Comparison of ENCODE assay signal across 19 cellular contexts in the genomic region with DNA sequence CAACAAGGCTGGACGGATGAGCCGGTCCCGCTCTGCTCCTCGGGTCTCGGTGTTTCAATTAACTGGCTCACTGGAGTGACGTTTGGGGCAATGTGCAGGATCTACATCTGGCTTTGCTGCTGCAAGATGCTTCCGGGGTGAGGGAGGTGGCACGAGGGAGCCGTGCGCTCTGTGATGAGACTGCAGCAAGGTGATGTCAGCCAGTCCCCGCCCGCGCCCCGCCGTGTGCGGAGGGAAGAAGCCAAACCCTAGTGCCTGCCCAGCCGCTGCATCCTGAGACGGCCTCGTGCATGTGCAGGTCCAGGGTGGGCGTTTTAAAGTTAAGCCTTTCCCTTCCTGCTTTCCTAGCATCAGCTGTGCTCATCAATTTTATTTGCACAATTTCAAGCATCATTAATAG. TPM values are rescaled to one million over a fixed set of nuclear protein-coding genes. Genes with fewer than 3 reads are reported as not detected.
DNase-seq lines count a peak whose midpoint lies in the region; TF ChIP-seq lines count a peak whose summit lies in the region.
"Had no signal": no experiment of that assay in that cellular context is flagged by ENCODE, and none has a peak within 500 bp of the region (broad histone marks: within the 10 kb centered on the region; RNA-seq: fewer than 3 reads in every experiment).

No MANE protein-coding gene starts in this region.

- TF ChIP-seq CTCF in dorsolateral prefrontal cortex (IDR thresholded peaks at IDR 0.05 in 54 of 56, conservative IDR thresholded peaks at IDR 0.05 in 2 of 56; ENCODE audit: low read depth in 1 of 56, partially characterized antibody in 56 of 56) = no peak
- TF ChIP-seq CTCF in hepatocyte (IDR thresholded peaks at IDR 0.05; ENCODE audit: poor library complexity) = no peak

- H3K9me2 ChIP-seq in hepatocyte (replicated peaks; ENCODE audit: insufficient read depth) = no peaks in the 10 kb centered on the region
- H3K9me2 ChIP-seq: SK-N-SH had no signal

- H4K20me1 ChIP-seq in hepatocyte (ENCODE audit: insufficient read depth, poor library complexity, severe bottlenecking) = no peaks in the 10 kb centered on the region

- H3K4me2 ChIP-seq in hepatocyte = no peak overlapping the region
- H3K4me2 ChIP-seq: BLaER1 treated with 17β-estradiol and CSF1 and Interleukin-3, amounts not matched to agents 10 nM and 100 nM; KMS-11; SK-N-SH had no signal

- DNase-seq in DMS53 (lab: John Stamatoyannopoulos, UW) (peak; percentile 31), DMS53 treated with DMSO at 0.1 percent for 48 hours (lab: John Stamatoyannopoulos, UW; ENCODE audit: unreplicated experiment) (no peak), NCI-H345 treated with DMSO at 0.1 percent for 48 hours (lab: John Stamatoyannopoulos, UW; ENCODE audit: unreplicated experiment) (peak; percentile 40), dorsolateral prefrontal cortex (peak in 3 of 10 donors; percentile 48 to 64 (median 49)), retina (peak; percentile 31), mucosa of gallbladder (ENCODE audit: low spot score) (no peak), hepatocyte (ENCODE audit: low spot score) (no peak), GDM1 (lab: John Stamatoyannopoulos, UW) (no peak)
- DNase-seq: 8988T; CD8-positive, alpha-beta T cell; EL; GOT3; NCI-H1105; NCI-H2081 treated with DMSO at 0.1 percent for 48 hours; NCI-H526; SIG-M5; SK-N-SH had no signal

- no peaks in the 10 kb centered on the region for H3K4me1 ChIP-seq in hepatocyte (ENCODE audit: insufficient read depth)

- H3K4me3 ChIP-seq in dorsolateral prefrontal cortex (no peak overlapping the region), hepatocyte (no peak overlapping the region)
- H3K4me3 ChIP-seq: BLaER1 treated with 17β-estradiol and CSF1 and Interleukin-3, amounts not matched to agents 10 nM and 100 nM had no signal

- H3K27ac ChIP-seq in dorsolateral prefrontal cortex (peak overlapping the region in 35 of 59 donors; percentile 2 to 72 (median 44)), hepatocyte (no peak overlapping the region)
- H3K27ac ChIP-seq: BLaER1 treated with 17β-estradiol and CSF1 and Interleukin-3, amounts not matched to agents 10 nM and 100 nM; KMS-11 had no signal

- H3K9me3 ChIP-seq in hepatocyte (ENCODE audit: low read depth) = no peaks in the 10 kb centered on the region
- H3K9me3 ChIP-seq: BLaER1 treated with 17β-estradiol and CSF1 and Interleukin-3, amounts not matched to agents 10 nM and 100 nM had no signal

- no peak overlapping the region for H2AFZ ChIP-seq in hepatocyte

- H3K36me3 ChIP-seq in hepatocyte (replicated peaks; ENCODE audit: insufficient read depth, low read depth) = no peaks in the 10 kb centered on the region

- WGBS in hepatocyte (ENCODE audit: low lambda C conversion rate, missing lambda C conversion rate) = 93% methylated on average over 20 of the region's 20 CpGs

- intact Hi-C loops in dorsolateral prefrontal cortex (cut with DNase I) = no loop called here

- H3K27me3 ChIP-seq in dorsolateral prefrontal cortex (no peaks in the 10 kb centered on the region), hepatocyte (no peaks in the 10 kb centered on the region)
- H3K27me3 ChIP-seq: BLaER1 treated with 17β-estradiol and CSF1 and Interleukin-3, amounts not matched to agents 10 nM and 100 nM had no signal

- H3K79me2 ChIP-seq in hepatocyte = no peaks in the 10 kb centered on the region

RNA-seq across cellular contexts. Expression of gene MGAT5B, which starts 44.4 kb away (rescaled TPM):
- total RNA-seq in dorsolateral prefrontal cortex (100 to 1,000 TPM in 84 of 120 experiments, 10 to 100 TPM in 36; 25.5 to 227 (median 115) TPM), mucosa of gallbladder (0.69 TPM), hepatocyte (0.60 and 1.1 TPM in 2 replicates)
- polyA plus RNA-seq in hepatocyte = 0.89 TPM in 1 of 2 replicates, not detected in the other

Comparison
In these comparisons a context has a peak if more than half of its experiments do, and no peak if none do; other contexts are left out.
1. DNase-seq: peak in DMS53 (single experiment), NCI-H345 treated with DMSO at 0.1 percent for 48 hours (single experiment) and retina (single experiment); none in DMS53 treated with DMSO at 0.1 percent for 48 hours (single experiment), mucosa of gallbladder (single experiment), hepatocyte (single experiment) and GDM1 (single experiment).
2. RNA of gene MGAT5B, which starts 44.4 kb away (total RNA-seq): 25.5 to 227 TPM in dorsolateral prefrontal cortex; 0.60 to 1.1 TPM in hepatocyte and 0.69 TPM in mucosa of gallbladder (single experiment); every median in the first group is over 10 times any median in the second.